In genomic region chrX:100407784-100408642, GRCh38 we compare ENCODE assay signal across 19 cellular contexts. TPM values are rescaled to one million over a fixed set of nuclear protein-coding genes. Genes with fewer than 3 reads are reported as not detected.
DNase-seq lines count a peak whose midpoint lies in the region; FAIRE-seq and TF ChIP-seq lines count a peak whose summit lies in the region.
"Had no signal": no experiment of that assay in that cellular context is flagged by ENCODE, and none has a peak within 500 bp of the region (broad histone marks: within the 10 kb centered on the region; RNA-seq: fewer than 3 reads in every experiment).

No MANE protein-coding gene starts in this region.

- H3K27me3 Mint-ChIP-seq in activated CD4-positive, alpha-beta T cell treated with anti-CD3 and anti-CD28 coated beads, Interleukin-2, amount 10 ng/mL, durations not matched to agents 24 days and 14 days = peaks cover 47% of the 10 kb centered on the region
- H3K27me3 Mint-ChIP-seq in astrocyte (ENCODE audit: low read depth, unreplicated experiment) = peaks cover 21% of the 10 kb centered on the region

- H3K4me1 ChIP-seq in astrocyte (ENCODE audit: insufficient read depth, low read length) = no peaks in the 10 kb centered on the region
- no peaks in the 10 kb centered on the region for H3K4me1 ChIP-seq in skeletal muscle satellite cell (ENCODE audit: control insufficient read depth, insufficient read depth, low read length)

- H2AFZ ChIP-seq in astrocyte (ENCODE audit: low read depth, low read length) = no peak overlapping the region

- H3K36me3 Mint-ChIP-seq in activated CD4-positive, alpha-beta T cell treated with anti-CD3 and anti-CD28 coated beads, Interleukin-2, amount 10 ng/mL, durations not matched to agents 24 days and 14 days (ENCODE audit: low read depth) = peaks cover 4% of the 10 kb centered on the region
- peaks cover 6% of the 10 kb centered on the region for H3K36me3 Mint-ChIP-seq in astrocyte (ENCODE audit: low read depth, unreplicated experiment)
- H3K36me3 Mint-ChIP-seq: CD8-positive, alpha-beta T cell; stimulated activated memory B cell treated with anti-CD40 and anti-IgM and Interleukin-4, amounts not matched to agents 10 μg/mL and 1 μg/mL and 100 μg/mL, for 72 hours had no signal

- no peak overlapping the region for H3K27ac ChIP-seq in astrocyte (ENCODE audit: low read depth, low read length)
- H3K27ac ChIP-seq: KMS-11, sigmoid colon had no signal

- TF ChIP-seq CTCF in astrocyte (IDR thresholded peaks at IDR 0.05; ENCODE audit: insufficient read depth, low read depth, low read length) = no peak

- no peak for FAIRE-seq in astrocyte (lab: Jason Lieb, UNC)
- FAIRE-seq: A204.1, frontal cortex, GM18507 had no signal

- no peaks in the 10 kb centered on the region for H4K20me1 ChIP-seq in astrocyte (ENCODE audit: insufficient read depth, low read length)

- no peak for DNase-seq in activated CD4-positive, alpha-beta T cell treated with anti-CD3 and anti-CD28 coated beads, Interleukin-2, amount 10 ng/mL, durations not matched to agents 24 days and 14 days
- no peak for DNase-seq in activated CD4-positive, alpha-beta T cell treated with anti-CD3 and anti-CD28 coated beads for 1 hour
- DNase-seq in astrocyte (ENCODE audit: low read depth) (no peak), NCI-H1436 treated with DMSO at 0.1 percent for 48 hours (lab: John Stamatoyannopoulos, UW) (no peak), OCI-M1 (lab: John Stamatoyannopoulos, UW) (no peak)
- DNase-seq in activated naive CD4-positive, alpha-beta T cell (lab: John Stamatoyannopoulos, UW) = no peak
- DNase-seq: activated CD4-positive, alpha-beta T cell treated with anti-CD3 and anti-CD28 coated beads for 36 hours; CD8-positive, alpha-beta T cell; GDM1; NCI-H1417 treated with DMSO at 0.1 percent for 48 hours; sigmoid colon had no signal

- intact Hi-C loops in activated CD4-positive, alpha-beta T cell treated with anti-CD3 and anti-CD28 coated beads, Interleukin-2, amount 10 ng/mL, durations not matched to agents 24 days and 14 days (cut with micrococcal nuclease) = no loop called here

- no peaks in the 10 kb centered on the region for H3K9me3 Mint-ChIP-seq in activated CD4-positive, alpha-beta T cell treated with anti-CD3 and anti-CD28 coated beads, Interleukin-2, amount 10 ng/mL, durations not matched to agents 24 days and 14 days
- peaks cover 6% of the 10 kb centered on the region for H3K9me3 Mint-ChIP-seq in astrocyte (ENCODE audit: unreplicated experiment)
- H3K9me3 Mint-ChIP-seq: activated T-helper 1 cell treated with anti-CD3 and anti-CD28 coated beads, Interleukin-12 subunit alpha, Interleukin-12 subunit beta, Interleukin-2, Interleukin-4 antibody, amounts not matched to agents 30 ng/mL and 10 ng/mL and 1 ng/mL, durations not matched to agents 14 hours and 24 hours and 36 hours; CD8-positive, alpha-beta T cell had no signal

- no peak overlapping the region for H3K9ac ChIP-seq in astrocyte (ENCODE audit: low read length)
- no peak overlapping the region for H3K9ac ChIP-seq in skeletal muscle satellite cell (ENCODE audit: low read depth, low read length)
- H3K9ac ChIP-seq: KMS-11 had no signal

- H3K79me2 ChIP-seq in astrocyte (ENCODE audit: insufficient read depth, low read length) = no peaks in the 10 kb centered on the region

- H3K4me3 ChIP-seq in astrocyte (ENCODE audit: insufficient read depth, low read depth, low read length) (no peak overlapping the region), iPS-18c (ENCODE audit: insufficient read depth, low read depth, low read length) (peak overlapping the region; percentile 41), skeletal muscle satellite cell (ENCODE audit: low read length) (peak overlapping the region; percentile 63)

- H3K27me3 ChIP-seq in astrocyte (ENCODE audit: insufficient read depth, low read length) (peaks cover 40% of the 10 kb centered on the region), skeletal muscle satellite cell (ENCODE audit: control insufficient read depth, insufficient read depth, low read length) (peaks cover 22% of the 10 kb centered on the region)

- H3K9me3 ChIP-seq in astrocyte (ENCODE audit: insufficient read depth, low read depth, low read length) (peaks cover 8% of the 10 kb centered on the region), iPS-18c (ENCODE audit: control insufficient read depth, insufficient read depth, low read length) (peaks cover 7% of the 10 kb centered on the region), skeletal muscle satellite cell (replicated peaks; ENCODE audit: low read length) (peaks cover 9% of the 10 kb centered on the region)
- H3K9me3 ChIP-seq: sigmoid colon had no signal

- peak overlapping the region; percentile 15 for H3K27ac Mint-ChIP-seq in activated CD4-positive, alpha-beta T cell treated with anti-CD3 and anti-CD28 coated beads, Interleukin-2, amount 10 ng/mL, durations not matched to agents 24 days and 14 days
- no peak overlapping the region for H3K27ac Mint-ChIP-seq in astrocyte (ENCODE audit: unreplicated experiment)
- H3K27ac Mint-ChIP-seq: activated CD4-positive, alpha-beta T cell treated with anti-CD3 and anti-CD28 coated beads for 36 hours; activated T-helper 1 cell treated with anti-CD3 and anti-CD28 coated beads, Interleukin-12 subunit alpha, Interleukin-12 subunit beta, Interleukin-2, Interleukin-4 antibody, amounts not matched to agents 30 ng/mL and 10 ng/mL and 1 ng/mL, durations not matched to agents 14 hours and 24 hours and 36 hours; CD8-positive, alpha-beta T cell; stimulated activated memory B cell treated with anti-CD40 and anti-IgM and Interleukin-4, amounts not matched to agents 10 μg/mL and 1 μg/mL and 100 μg/mL, for 72 hours had no signal

- no peak overlapping the region for H3K4me2 ChIP-seq in astrocyte (ENCODE audit: low read length)
- peak overlapping the region; percentile 47 for H3K4me2 ChIP-seq in skeletal muscle satellite cell (ENCODE audit: low read length)
- H3K4me2 ChIP-seq: KMS-11 had no signal

- no peak overlapping the region for H3K4me3 Mint-ChIP-seq in activated CD4-positive, alpha-beta T cell treated with anti-CD3 and anti-CD28 coated beads, Interleukin-2, amount 10 ng/mL, durations not matched to agents 24 days and 14 days
- peak overlapping the region; percentile 69 for H3K4me3 Mint-ChIP-seq in astrocyte (ENCODE audit: unreplicated experiment)
- H3K4me3 Mint-ChIP-seq: activated T-helper 1 cell treated with anti-CD3 and anti-CD28 coated beads, Interleukin-12 subunit alpha, Interleukin-12 subunit beta, Interleukin-2, Interleukin-4 antibody, amounts not matched to agents 30 ng/mL and 10 ng/mL and 1 ng/mL, durations not matched to agents 14 hours and 24 hours and 36 hours; CD8-positive, alpha-beta T cell had no signal

- H3K36me3 ChIP-seq in astrocyte (ENCODE audit: insufficient read depth, low read length) (no peaks in the 10 kb centered on the region), skeletal muscle satellite cell (ENCODE audit: insufficient read depth, low read length) (no peaks in the 10 kb centered on the region)
- H3K36me3 ChIP-seq: sigmoid colon had no signal

- H3K4me1 Mint-ChIP-seq in activated CD4-positive, alpha-beta T cell treated with anti-CD3 and anti-CD28 coated beads, Interleukin-2, amount 10 ng/mL, durations not matched to agents 24 days and 14 days = peaks cover 2% of the 10 kb centered on the region
- peaks cover 9% of the 10 kb centered on the region for H3K4me1 Mint-ChIP-seq in astrocyte (ENCODE audit: low read depth, unreplicated experiment)

RNA-seq across cellular contexts. Expression of gene PCDH19, which starts 2.1 kb away (rescaled TPM):
- total RNA-seq in activated CD4-positive, alpha-beta T cell treated with anti-CD3 and anti-CD28 coated beads, Interleukin-2, amount 10 ng/mL, durations not matched to agents 24 days and 14 days = not detected in 2 replicates
- 11.6 and 14.9 TPM in 2 replicates for total RNA-seq in astrocyte
- total RNA-seq in skeletal muscle satellite cell (2012; rRNA removed) = under 0.01 and 0.66 TPM in 2 replicates
- total RNA-seq: CD8-positive, alpha-beta T cell had no signal

Comparison
In these comparisons a context has a peak if more than half of its experiments do, and no peak if none do; other contexts are left out.
1. RNA of gene PCDH19, which starts 2.1 kb away (total RNA-seq): 11.6 to 14.9 TPM in astrocyte; not detected in activated CD4-positive, alpha-beta T cell treated with anti-CD3 and anti-CD28 coated beads, Interleukin-2, amount 10 ng/mL, durations not matched to agents 24 days and 14 days; every median in the first group is over 10 times any median in the second.